In genomic region chr7:139827042-139827441, GRCh38 we compare ENCODE assay signal across 14 cellular contexts. TPM values are rescaled to one million over a fixed set of nuclear protein-coding genes. Genes with fewer than 3 reads are reported as not detected.
A peak's percentile ranks its signal among the peaks of the same experiment; 100 is the strongest.
DNase-seq lines count a peak whose midpoint lies in the region; ATAC-seq and TF ChIP-seq lines count a peak whose summit lies in the region.
"Had no signal": no experiment of that assay in that cellular context is flagged by ENCODE, and none has a peak within 500 bp of the region (broad histone marks: within the 10 kb centered on the region; RNA-seq: fewer than 3 reads in every experiment).

No MANE protein-coding gene starts in this region.

- ATAC-seq in HG03439 (IDR thresholded peaks at IDR 0.05; ENCODE audit: unreplicated experiment): no peak
- no peak for ATAC-seq in GM19452 (IDR thresholded peaks at IDR 0.05; ENCODE audit: unreplicated experiment)
- ATAC-seq: body of pancreas had no signal

- no peaks in the 10 kb centered on the region for H3K27me3 ChIP-seq in kidney epithelial cell (ENCODE audit: control insufficient read depth, insufficient read depth, low read length)
- H3K27me3 ChIP-seq: body of pancreas, Peyer's patch had no signal

- H3K36me3 ChIP-seq in kidney epithelial cell (ENCODE audit: control insufficient read depth, insufficient read depth, low read length): no peaks in the 10 kb centered on the region
- H3K36me3 ChIP-seq: Peyer's patch had no signal

- DNase-seq in DMS53 (lab: John Stamatoyannopoulos, UW) (peak; percentile 60), DMS53 treated with DMSO at 0.1 percent for 48 hours (lab: John Stamatoyannopoulos, UW; ENCODE audit: unreplicated experiment) (no peak), RPMI8226 (peak; percentile 6), kidney epithelial cell (ENCODE audit: low read depth) (no peak), 8988T (no peak)
- DNase-seq: activated CD4-positive, alpha-beta T cell treated with anti-CD3 and anti-CD28 coated beads, Interleukin-2, amount 50 U/mL, for 48 hours; activated gamma-delta T cell; body of pancreas; effector CD4-positive, alpha-beta T cell; Peyer's patch had no signal

- no peak overlapping the region for H3K4me3 ChIP-seq in kidney epithelial cell (ENCODE audit: low read depth, low read length)
- H3K4me3 ChIP-seq: body of pancreas, Peyer's patch had no signal

- TF ChIP-seq CTCF in GM12873 (IDR thresholded peaks at IDR 0.05; ENCODE audit: insufficient read depth, low read depth, low read length, missing control alignments): peak; percentile 55
- TF ChIP-seq CTCF in kidney epithelial cell (IDR thresholded peaks at IDR 0.05; ENCODE audit: insufficient read depth, low read length, poor library complexity, severe bottlenecking): peak; percentile 8

RNA-seq across cellular contexts. Expression of gene TBXAS1, which starts 2.0 kb away (rescaled TPM):
- total RNA-seq in kidney epithelial cell: 7.1 and 7.8 TPM in 2 replicates
- total RNA-seq: fibroblast of villous mesenchyme had no signal

RNA-seq across cellular contexts. Expression of gene HIPK2, which starts 49.2 kb away (rescaled TPM):
- total RNA-seq in kidney epithelial cell: 44.0 and 50.5 TPM in 2 replicates

Comparison
In these comparisons a context has a peak if more than half of its experiments do, and no peak if none do; other contexts are left out.
1. DNase-seq: peak in DMS53 (single experiment) and RPMI8226 (single experiment); none in DMS53 treated with DMSO at 0.1 percent for 48 hours (single experiment), kidney epithelial cell (single experiment) and 8988T (single experiment).